In genomic region chr11:134068829-134069425, GRCh38 we compare ENCODE assay signal across 1 cellular context.
TF ChIP-seq lines count a peak whose summit lies in the region.

JAM3 (plus strand) TSS chr11:134069072; CDS start chr11:134069084, 12 bp downstream.

TF ChIP-seq in GM23338, 12 proteins besides CTCF, POLR2A, EP300 and RAD21:
- TF ChIP-seq ZNF462 (CRISPR knock-in tag; IDR thresholded peaks at IDR 0.05): no peak
- peak; percentile 95 for TF ChIP-seq POLR2AphosphoS5 (IDR thresholded peaks at IDR 0.05; ENCODE audit: low read depth)
TF ChIP-seq in GM23338: peak in this region for 1.
